ENCODE assay signal across 20 cellular contexts in genomic region chr1:90452491-90452890, GRCh38.
A peak's percentile ranks its signal among the peaks of the same experiment; 100 is the strongest.
DNase-seq lines count a peak whose midpoint lies in the region; FAIRE-seq lines count a peak whose summit lies in the region.
"Had no signal": no experiment of that assay in that cellular context is flagged by ENCODE, and none has a peak within 500 bp of the region (broad histone marks: within the 10 kb centered on the region; RNA-seq: fewer than 3 reads in every experiment).

No MANE protein-coding gene starts in this region.

- H2AK5ac ChIP-seq in mesenchymal stem cell (ENCODE audit: low read length, severe bottlenecking) = no peak overlapping the region

- H3K18ac ChIP-seq in mesenchymal stem cell (ENCODE audit: low read depth in 1 of 2, low read length in 2 of 2) = no peak overlapping the region

- H3K4me1 ChIP-seq in small intestine (ENCODE audit: control insufficient read depth in 2 of 2, insufficient read depth in 1 of 2, low read depth in 1 of 2, low read length in 1 of 2) (no peaks in the 10 kb centered on the region), mesenchymal stem cell (ENCODE audit: control insufficient read depth, insufficient read depth, low read depth, low read length) (no peaks in the 10 kb centered on the region)
- H3K4me1 ChIP-seq: BE2C, Caco-2 had no signal

- H3K14ac ChIP-seq in mesenchymal stem cell (ENCODE audit: low read length in 2 of 2) = no peak overlapping the region

- H3K9me3 ChIP-seq in small intestine (ENCODE audit: control insufficient read depth, low read depth) (no peaks in the 10 kb centered on the region), mesenchymal stem cell (ENCODE audit: control insufficient read depth, low read length) (no peaks in the 10 kb centered on the region)
- H3K9me3 ChIP-seq: BE2C, Caco-2 had no signal

- H3K4ac ChIP-seq in mesenchymal stem cell (ENCODE audit: low read depth in 1 of 2, low read length in 2 of 2) = no peak overlapping the region

- H3K4me3 ChIP-seq in small intestine (ENCODE audit: low read depth in 1 of 2, low read length in 2 of 2) = no peak overlapping the region
- H3K4me3 ChIP-seq in mesenchymal stem cell (ENCODE audit: insufficient read depth in 1 of 2, low read depth in 1 of 2, low read length in 2 of 2) = no peak overlapping the region
- H3K4me3 ChIP-seq: GM12878, GM23248 had no signal

- H3K9ac ChIP-seq in mesenchymal stem cell (ENCODE audit: low read length) = no peak overlapping the region
- H3K9ac ChIP-seq: GM23248, KMS-11 had no signal

- FAIRE-seq in G401.6 (lab: Jason Lieb, UNC) (peak; percentile 69), TTC549 (lab: Jason Lieb, UNC) (peak; percentile 42), endometrium (lab: Jason Lieb, UNC) (peak; percentile 87), small intestine (lab: Jason Lieb, UNC) (peak; percentile 53)
- FAIRE-seq: D721Med, GM12878, H54, HTR-8/SVneo had no signal

- H3K27ac ChIP-seq in small intestine (ENCODE audit: low read depth in 1 of 2, low read length in 1 of 2) (no peak overlapping the region), mesenchymal stem cell (ENCODE audit: low read length, poor library complexity, severe bottlenecking) (no peak overlapping the region)
- H3K27ac ChIP-seq: GM23248, KMS-11 had no signal

- WGBS in small intestine, 3 donors = 92 to 95% (median 92%) methylated on average over 2 of the region's 2 CpGs
- WGBS in mesenchymal stem cell = no CpG with 5 or more reads among the region's 2 CpGs

- no peak overlapping the region for H2BK5ac ChIP-seq in mesenchymal stem cell (ENCODE audit: low read depth, low read length, poor library complexity, severe bottlenecking)

- H2AFZ ChIP-seq in mesenchymal stem cell (ENCODE audit: low read depth, low read length) = no peak overlapping the region
- H2AFZ ChIP-seq: GM23248 had no signal

- H2BK120ac ChIP-seq in mesenchymal stem cell (ENCODE audit: low read depth, low read length) = no peak overlapping the region

- DNase-seq in small intestine (no peak), DMS153 (lab: John Stamatoyannopoulos, UW) (no peak), mesenchymal stem cell (no peak), DMS153 treated with DMSO at 0.1 percent for 48 hours (lab: John Stamatoyannopoulos, UW; ENCODE audit: unreplicated experiment) (no peak)
- DNase-seq: ACHN; BE2C; C1 segment of cervical spinal cord; Caco-2; CD4-positive, alpha-beta T cell; DMS79 treated with DMSO at 0.1 percent for 48 hours; GM23248; HCEC 1CT had no signal

- H3K36me3 ChIP-seq in small intestine (ENCODE audit: control insufficient read depth in 2 of 2, insufficient read depth in 2 of 2, low read length in 2 of 2) = no peaks in the 10 kb centered on the region
- no peaks in the 10 kb centered on the region for H3K36me3 ChIP-seq in mesenchymal stem cell (ENCODE audit: control insufficient read depth in 1 of 2, insufficient read depth in 2 of 2, low read depth in 1 of 2, low read length in 2 of 2)
- H3K36me3 ChIP-seq: BE2C had no signal

- H2BK12ac ChIP-seq in mesenchymal stem cell (ENCODE audit: low read length in 2 of 2) = no peak overlapping the region

- no peaks in the 10 kb centered on the region for H3K79me1 ChIP-seq in mesenchymal stem cell (replicated peaks; ENCODE audit: low read length, poor library complexity, severe bottlenecking)

- H3K4me2 ChIP-seq in mesenchymal stem cell (ENCODE audit: low read length, poor library complexity, severe bottlenecking) = no peak overlapping the region
- H3K4me2 ChIP-seq: KMS-11 had no signal

- H3K27me3 ChIP-seq in small intestine (ENCODE audit: control insufficient read depth in 2 of 2, insufficient read depth in 2 of 2, low read length in 2 of 2) (no peaks in the 10 kb centered on the region), mesenchymal stem cell (ENCODE audit: control insufficient read depth in 1 of 2, insufficient read depth in 1 of 2, low read length in 2 of 2) (no peaks in the 10 kb centered on the region)
- H3K27me3 ChIP-seq: BE2C had no signal

- H2BK15ac ChIP-seq in mesenchymal stem cell (ENCODE audit: low read depth, poor library complexity, severe bottlenecking) = no peak overlapping the region

- H4K8ac ChIP-seq in mesenchymal stem cell (ENCODE audit: low read length) = no peak overlapping the region

- H4K91ac ChIP-seq in mesenchymal stem cell (ENCODE audit: low read length) = no peak overlapping the region

- no peak overlapping the region for H3K23ac ChIP-seq in mesenchymal stem cell (ENCODE audit: low read length in 2 of 2)
